In genomic region chr1:180927348-180927747, GRCh38 we compare ENCODE assay signal across 12 cellular contexts.
A peak's percentile ranks its signal among the peaks of the same experiment; 100 is the strongest.
DNase-seq lines count a peak whose midpoint lies in the region; ATAC-seq and TF ChIP-seq lines count a peak whose summit lies in the region.
"Had no signal": no experiment of that assay in that cellular context is flagged by ENCODE, and none has a peak within 500 bp of the region (broad histone marks: within the 10 kb centered on the region; RNA-seq: fewer than 3 reads in every experiment).

No MANE protein-coding gene starts in this region.

- H3K4me1 ChIP-seq in stomach smooth muscle (ENCODE audit: control insufficient read depth, insufficient read depth, low read length), result peaks cover 45% of the 10 kb centered on the region

- peak overlapping the region; percentile 52 to 64 for H3K9ac ChIP-seq in stomach smooth muscle (ENCODE audit: low read length in 2 of 2)

- H3K27ac ChIP-seq in WERI-Rb-1, result peak overlapping the region; percentile 98
- H3K27ac ChIP-seq in stomach smooth muscle (ENCODE audit: low read length), result peak overlapping the region; percentile 94

- in situ Hi-C loops in GM13976 (cut with MboI; ENCODE audit: low sequenced_read_pairs, unreplicated experiment), result no loop called here

- H3K27me3 ChIP-seq in WERI-Rb-1 (ENCODE audit: insufficient read depth, low read depth, severe bottlenecking), result no peaks in the 10 kb centered on the region
- no peaks in the 10 kb centered on the region for H3K27me3 ChIP-seq in stomach smooth muscle (ENCODE audit: control insufficient read depth in 1 of 2, insufficient read depth in 2 of 2, low read length in 2 of 2)
- H3K27me3 ChIP-seq: body of pancreas had no signal

- DNase-seq in NCI-H1694 treated with DMSO at 0.1 percent for 48 hours (lab: John Stamatoyannopoulos, UW), result peak; percentile 84
- peak; percentile 21 for DNase-seq in WERI-Rb-1
- peak; percentile 38 for DNase-seq in inferior parietal cortex (ENCODE audit: extremely low spot score)
- DNase-seq in GM13976 (ENCODE audit: low spot score), result no peak
- DNase-seq in NCI-H146 treated with DMSO at 0.1 percent for 48 hours (lab: John Stamatoyannopoulos, UW; ENCODE audit: unreplicated experiment), result no peak
- DNase-seq: activated B cell treated with CpG ODN at 0.5 μM for 24 hours; activated T-cell treated with anti-CD3 and anti-CD28 coated beads, Interleukin-2, amount 50 U/mL, for 72 hours; immature natural killer cell had no signal

- H3K4me3 ChIP-seq in WERI-Rb-1 (ENCODE audit: low read depth, low read length) (peak overlapping the region; percentile 3; the same call in 1 of the 2 replicates), stomach smooth muscle (ENCODE audit: low read length in 2 of 2) (peak overlapping the region; percentile 33 to 54)
- H3K4me3 ChIP-seq: body of pancreas had no signal

- no peak for ATAC-seq in GM19328 (IDR thresholded peaks at IDR 0.05; ENCODE audit: unreplicated experiment)
- ATAC-seq: esophagus mucosa had no signal

- TF ChIP-seq CTCF in WERI-Rb-1 (IDR thresholded peaks at IDR 0.05; ENCODE audit: low read depth, low read length) (no peak), GM13976 (IDR thresholded peaks at IDR 0.05; ENCODE audit: borderline replicate concordance, control extremely low read depth, extremely low read depth, insufficient read depth, missing control alignments) (no peak)

- H3K9me3 ChIP-seq in WERI-Rb-1 (ENCODE audit: severe bottlenecking) (no peaks in the 10 kb centered on the region), stomach smooth muscle (ENCODE audit: control insufficient read depth in 2 of 2, low read length in 2 of 2) (no peaks in the 10 kb centered on the region)
- H3K9me3 ChIP-seq: body of pancreas had no signal

- H3K36me3 ChIP-seq in WERI-Rb-1 (peaks cover 14% of the 10 kb centered on the region; the same call in 1 of the 2 replicates), stomach smooth muscle (ENCODE audit: control insufficient read depth in 2 of 2, insufficient read depth in 2 of 2, low read length in 2 of 2) (peaks cover 5 to 14% of the 10 kb centered on the region in 2 donors)

Comparison
In these comparisons a context has a peak if more than half of its experiments do, and no peak if none do; other contexts are left out.
1. DNase-seq: peak in NCI-H1694 treated with DMSO at 0.1 percent for 48 hours (single experiment), WERI-Rb-1 (single experiment) and inferior parietal cortex (single experiment); none in GM13976 (single experiment) and NCI-H146 treated with DMSO at 0.1 percent for 48 hours (single experiment).